Comparison of ENCODE assay signal across 18 cellular contexts in genomic region chr13:33106656-33107402, GRCh38.
DNase-seq lines count a peak whose midpoint lies in the region; ATAC-seq, FAIRE-seq and TF ChIP-seq lines count a peak whose summit lies in the region.
"Had no signal": no experiment of that assay in that cellular context is flagged by ENCODE, and none has a peak within 500 bp of the region (broad histone marks: within the 10 kb centered on the region; RNA-seq: fewer than 3 reads in every experiment).

No MANE protein-coding gene starts in this region.

- H2AK5ac ChIP-seq in mesenchymal stem cell (ENCODE audit: low read length, severe bottlenecking) = no peak overlapping the region

- H2BK5ac ChIP-seq in mesenchymal stem cell (ENCODE audit: low read depth, low read length, poor library complexity, severe bottlenecking) = no peak overlapping the region

- H3K4me2 ChIP-seq in DOHH2 (ENCODE audit: low read length) (peak overlapping the region; percentile 42), mesenchymal stem cell (ENCODE audit: low read length, poor library complexity, severe bottlenecking) (no peak overlapping the region)

- no peak overlapping the region for H3K23ac ChIP-seq in mesenchymal stem cell (ENCODE audit: low read length in 2 of 2)

- H2BK15ac ChIP-seq in mesenchymal stem cell (ENCODE audit: low read depth, poor library complexity, severe bottlenecking) = no peak overlapping the region

- ATAC-seq in HG03565 (IDR thresholded peaks at IDR 0.05; ENCODE audit: unreplicated experiment) (peak; percentile 28), HG03196 (IDR thresholded peaks at IDR 0.05; ENCODE audit: unreplicated experiment) (no peak), pancreas (no peak)

- H4K20me1 ChIP-seq in DOHH2 (ENCODE audit: control insufficient read depth, insufficient read depth, low read depth, low read length) = no peaks in the 10 kb centered on the region

- WGBS in mesenchymal stem cell = 90% methylated on average over 7 of the region's 7 CpGs
- 85 to 87% methylated on average over 7 of the region's 7 CpGs for WGBS in pancreas, 2 donors

- H3K9me3 ChIP-seq in DOHH2 (ENCODE audit: control insufficient read depth, insufficient read depth, low read length) (no peaks in the 10 kb centered on the region), mesenchymal stem cell (ENCODE audit: control insufficient read depth, low read length) (no peaks in the 10 kb centered on the region), pancreas (no peaks in the 10 kb centered on the region)
- H3K9me3 ChIP-seq: ovary, SJSA1 had no signal

- intact Hi-C loops in pancreas (cut with DNase I) = no loop called here

- H3K4me1 ChIP-seq in DOHH2 (ENCODE audit: control insufficient read depth, low read length) (peaks cover 54% of the 10 kb centered on the region), mesenchymal stem cell (ENCODE audit: control insufficient read depth, insufficient read depth, low read depth, low read length) (peaks cover 5% of the 10 kb centered on the region), pancreas (no peaks in the 10 kb centered on the region)

- no peak overlapping the region for H3K4ac ChIP-seq in mesenchymal stem cell (ENCODE audit: low read depth in 1 of 2, low read length in 2 of 2)

- no peak for FAIRE-seq in pancreas (lab: Jason Lieb, UNC)

- H3K27me3 ChIP-seq in DOHH2 (ENCODE audit: control insufficient read depth, low read length) = no peaks in the 10 kb centered on the region
- no peaks in the 10 kb centered on the region for H3K27me3 ChIP-seq in mesenchymal stem cell (ENCODE audit: control insufficient read depth in 1 of 2, insufficient read depth in 1 of 2, low read length in 2 of 2)
- H3K27me3 ChIP-seq in pancreas = no peaks in the 10 kb centered on the region
- H3K27me3 ChIP-seq: ovary, SJSA1 had no signal

- no peaks in the 10 kb centered on the region for H3F3A ChIP-seq in DOHH2 (ENCODE audit: control insufficient read depth, insufficient read depth)

- no peak overlapping the region for H2BK120ac ChIP-seq in mesenchymal stem cell (ENCODE audit: low read depth, low read length)

- peaks cover 6% of the 10 kb centered on the region for H3K79me1 ChIP-seq in mesenchymal stem cell (replicated peaks; ENCODE audit: low read length, poor library complexity, severe bottlenecking)

- H4K8ac ChIP-seq in mesenchymal stem cell (ENCODE audit: low read length) = no peak overlapping the region

- TF ChIP-seq CTCF in DOHH2 (IDR thresholded peaks at IDR 0.05; ENCODE audit: low read depth, low read length, poor library complexity, severe bottlenecking) = no peak
- no peak for TF ChIP-seq CTCF in GM20000 (IDR thresholded peaks at IDR 0.05; ENCODE audit: extremely low read depth, missing control alignments)
- TF ChIP-seq CTCF in pancreas (IDR thresholded peaks at IDR 0.05) = no peak

- no peaks in the 10 kb centered on the region for H3K79me2 ChIP-seq in DOHH2 (ENCODE audit: control insufficient read depth, low read length)

- no peak overlapping the region for H3K9ac ChIP-seq in mesenchymal stem cell (ENCODE audit: low read length)

- H3K4me3 ChIP-seq in DOHH2 (ENCODE audit: low read length) = 0 out of 2 replicates have a peak overlapping the region, but pooled peaks have one; percentile 6
- no peak overlapping the region for H3K4me3 ChIP-seq in mesenchymal stem cell (ENCODE audit: insufficient read depth in 1 of 2, low read depth in 1 of 2, low read length in 2 of 2)
- no peak overlapping the region for H3K4me3 ChIP-seq in pancreas
- H3K4me3 ChIP-seq: ovary, SJSA1 had no signal

- H4K91ac ChIP-seq in mesenchymal stem cell (ENCODE audit: low read length) = no peak overlapping the region

- no peak overlapping the region for H3K27ac ChIP-seq in DOHH2 (ENCODE audit: low read depth, low read length)
- no peak overlapping the region for H3K27ac ChIP-seq in mesenchymal stem cell (ENCODE audit: low read length, poor library complexity, severe bottlenecking)
- H3K27ac ChIP-seq in pancreas = no peak overlapping the region
- H3K27ac ChIP-seq: ovary, SJSA1 had no signal

- no peak overlapping the region for H3K18ac ChIP-seq in mesenchymal stem cell (ENCODE audit: low read depth in 1 of 2, low read length in 2 of 2)

- H3K9me2 ChIP-seq in DOHH2 (replicated peaks; ENCODE audit: control insufficient read depth, low read length) = no peaks in the 10 kb centered on the region

- H3K14ac ChIP-seq in mesenchymal stem cell (ENCODE audit: low read length in 2 of 2) = no peak overlapping the region

- no peaks in the 10 kb centered on the region for H3K36me3 ChIP-seq in DOHH2 (ENCODE audit: control insufficient read depth, low read length)
- peaks cover 37 to 56% of the 10 kb centered on the region in 2 experiments for H3K36me3 ChIP-seq in mesenchymal stem cell (ENCODE audit: control insufficient read depth in 1 of 2, insufficient read depth in 2 of 2, low read depth in 1 of 2, low read length in 2 of 2)
- peaks cover 0 to 68% (median 24%) of the 10 kb centered on the region in 3 donors for H3K36me3 ChIP-seq in pancreas
- H3K36me3 ChIP-seq: ovary had no signal

- DNase-seq in GM20000 (ENCODE audit: low spot score) = peak; percentile 48
- peak; percentile 30 for DNase-seq in mesenchymal stem cell
- DNase-seq in SK-N-DZ (ENCODE audit: low spot score) = no peak
- DNase-seq in activated CD4-positive, alpha-beta T cell treated with anti-CD3 and anti-CD28 coated beads for 1 hour = no peak
- DNase-seq in pancreas = no peak
- DNase-seq: activated effector memory CD4-positive, alpha-beta T cell treated with Interleukin-2 at 50 U/mL for 16 hours; effector memory CD4-positive, alpha-beta T cell; foreskin melanocyte; GOT3; immature natural killer cell; midbrain; NK-92 treated with Interleukin-12 subunit alpha and Interleukin-12 subunit beta, amount 100 ng/mL, for 24 hours; ovary; stimulated activated CD4-positive, alpha-beta T cell treated with anti-CD3 and anti-CD28 coated beads, Interleukin-12 subunit alpha, Interleukin-12 subunit beta, amount 100 ng/mL, for 4 hours had no signal

- no peak overlapping the region for H2BK12ac ChIP-seq in mesenchymal stem cell (ENCODE audit: low read length in 2 of 2)

- no peak overlapping the region for H2AFZ ChIP-seq in mesenchymal stem cell (ENCODE audit: low read depth, low read length)

Comparison
In these comparisons a context has a peak if more than half of its experiments do, and no peak if none do; other contexts are left out.
1. DNase-seq: peak in GM20000 (single experiment) and mesenchymal stem cell (single experiment); none in SK-N-DZ (single experiment), activated CD4-positive, alpha-beta T cell treated with anti-CD3 and anti-CD28 coated beads for 1 hour (single experiment) and pancreas (0 of 6).